Comparison of ENCODE assay signal across 1 cellular context in genomic region chr4:186702940-186703339, GRCh38.
TF ChIP-seq lines count a peak whose summit lies in the region.

No MANE protein-coding gene starts in this region.

TF ChIP-seq in IMR-90, 13 proteins besides CTCF, POLR2A, EP300 and RAD21:
- TF ChIP-seq FOS (IDR thresholded peaks at IDR 0.05; ENCODE audit: low read depth, low read length): no peak
- no peak for TF ChIP-seq MAZ (IDR thresholded peaks at IDR 0.05; ENCODE audit: borderline replicate concordance, low read depth, low read length)
- no peak for TF ChIP-seq BHLHE40 (IDR thresholded peaks at IDR 0.05; ENCODE audit: low read depth, low read length)
- TF ChIP-seq, protein P1, sequence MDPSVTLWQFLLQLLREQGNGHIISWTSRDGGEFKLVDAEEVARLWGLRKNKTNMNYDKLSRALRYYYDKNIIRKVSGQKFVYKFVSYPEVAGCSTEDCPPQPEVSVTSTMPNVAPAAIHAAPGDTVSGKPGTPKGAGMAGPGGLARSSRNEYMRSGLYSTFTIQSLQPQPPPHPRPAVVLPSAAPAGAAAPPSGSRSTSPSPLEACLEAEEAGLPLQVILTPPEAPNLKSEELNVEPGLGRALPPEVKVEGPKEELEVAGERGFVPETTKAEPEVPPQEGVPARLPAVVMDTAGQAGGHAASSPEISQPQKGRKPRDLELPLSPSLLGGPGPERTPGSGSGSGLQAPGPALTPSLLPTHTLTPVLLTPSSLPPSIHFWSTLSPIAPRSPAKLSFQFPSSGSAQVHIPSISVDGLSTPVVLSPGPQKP (IDR thresholded peaks at IDR 0.05; ENCODE audit: borderline replicate concordance, low read depth, low read length): no peak
- no peak for TF ChIP-seq NFE2L2 (IDR thresholded peaks at IDR 0.05; ENCODE audit: low read depth, low read length)
- no peak for TF ChIP-seq CEBPB (IDR thresholded peaks at IDR 0.05; ENCODE audit: low read depth, low read length)
